24 cellular contexts compared by ENCODE assay signal in genomic region chr1:163055005-163055404, GRCh38. TPM values are rescaled to one million over a fixed set of nuclear protein-coding genes. Genes with fewer than 3 reads are reported as not detected.
DNase-seq lines count a peak whose midpoint lies in the region; ATAC-seq, FAIRE-seq and TF ChIP-seq lines count a peak whose summit lies in the region.
"Had no signal": no experiment of that assay in that cellular context is flagged by ENCODE, and none has a peak within 500 bp of the region (broad histone marks: within the 10 kb centered on the region; RNA-seq: fewer than 3 reads in every experiment).

No MANE protein-coding gene starts in this region.

- H3K36me3 ChIP-seq in cardiac muscle cell (no peaks in the 10 kb centered on the region), H1 (ENCODE audit: control insufficient read depth in 2 of 4, insufficient read depth in 4 of 4, low read length in 3 of 4) (no peaks in the 10 kb centered on the region), suprapubic skin (no peaks in the 10 kb centered on the region)
- H3K36me3 ChIP-seq: esophagus muscularis mucosa, HAP-1, uterus had no signal

- peaks cover 16% of the 10 kb centered on the region for H3K4me1 ChIP-seq in cardiac muscle cell (ENCODE audit: low read depth)
- no peaks in the 10 kb centered on the region for H3K4me1 ChIP-seq in H1 (replicated peaks in 1 of 4; ENCODE audit: control insufficient read depth in 3 of 4, insufficient read depth in 4 of 4, low read length in 3 of 4)
- no peaks in the 10 kb centered on the region for H3K4me1 ChIP-seq in suprapubic skin
- H3K4me1 ChIP-seq: esophagus muscularis mucosa, HAP-1, uterus had no signal

- H3K23me2 ChIP-seq in H1 (ENCODE audit: low read depth, low read length): no peaks in the 10 kb centered on the region

- H2AK5ac ChIP-seq in H1 (ENCODE audit: low read depth, low read length): no peak overlapping the region

- no peak overlapping the region for H2BK15ac ChIP-seq in H1 (ENCODE audit: low read length)

- TF ChIP-seq POLR2A in H1 (IDR thresholded peaks at IDR 0.05; ENCODE audit: control extremely low read depth in 1 of 2, low read depth in 2 of 2, low read length in 2 of 2): no peak
- no peak for TF ChIP-seq POLR2A in suprapubic skin (IDR thresholded peaks at IDR 0.05)

- no peaks in the 10 kb centered on the region for H4K20me1 ChIP-seq in H1 (replicated peaks in 1 of 2; ENCODE audit: control insufficient read depth in 1 of 2, insufficient read depth in 2 of 2, low read length in 2 of 2)

- no peak overlapping the region for H4K8ac ChIP-seq in H1 (ENCODE audit: extremely low read depth, insufficient read depth, low read length)

- no peak overlapping the region for H3K14ac ChIP-seq in H1 (ENCODE audit: insufficient read length)

- TF ChIP-seq EP300 in H1 (IDR thresholded peaks at IDR 0.05; ENCODE audit: borderline replicate concordance in 1 of 2, low read depth in 2 of 2, low read length in 2 of 2): no peak
- no peak for TF ChIP-seq EP300 in suprapubic skin (IDR thresholded peaks at IDR 0.05)

- H3K9me3 ChIP-seq in cardiac muscle cell (ENCODE audit: low read depth): no peaks in the 10 kb centered on the region
- H3K9me3 ChIP-seq in H1 (ENCODE audit: insufficient read depth in 2 of 2, low read depth in 1 of 2, low read length in 1 of 2): no peaks in the 10 kb centered on the region
- H3K9me3 ChIP-seq in suprapubic skin: no peaks in the 10 kb centered on the region
- H3K9me3 ChIP-seq: esophagus muscularis mucosa, HAP-1, uterus had no signal

- no peak overlapping the region for H3K9ac ChIP-seq in H1 (replicated peaks in 1 of 4; ENCODE audit: extremely low read depth in 1 of 4, low read depth in 3 of 4, low read length in 3 of 4)

- no peak overlapping the region for H2BK120ac ChIP-seq in H1 (replicated peaks; ENCODE audit: low read depth, low read length)

- FAIRE-seq in H1 (lab: Jason Lieb, UNC): no peak
- FAIRE-seq: GM12892 had no signal

- H2BK12ac ChIP-seq in H1 (ENCODE audit: low read depth, low read length): no peak overlapping the region

- H2AFZ ChIP-seq in H1 (ENCODE audit: low read length): no peak overlapping the region

- H3K56ac ChIP-seq in H1 (replicated peaks; ENCODE audit: insufficient read length, low read depth, low read length): no peak overlapping the region

- intact Hi-C loops in left ventricle myocardium superior (cut with micrococcal nuclease): no loop called here

- no peaks in the 10 kb centered on the region for H3K27me3 ChIP-seq in cardiac muscle cell
- no peaks in the 10 kb centered on the region for H3K27me3 ChIP-seq in H1 (replicated peaks in 1 of 4; ENCODE audit: control insufficient read depth in 3 of 4, extremely low read depth in 1 of 4, insufficient read depth in 3 of 4, low read length in 3 of 4)
- H3K27me3 ChIP-seq in suprapubic skin: no peaks in the 10 kb centered on the region
- H3K27me3 ChIP-seq: esophagus muscularis mucosa, uterus had no signal

- TF ChIP-seq CTCF in cardiac muscle cell (IDR thresholded peaks at IDR 0.05; ENCODE audit: low read depth, low read length) (no peak), H1 (IDR thresholded peaks at IDR 0.05; ENCODE audit: control extremely low read depth in 1 of 3, insufficient read depth in 1 of 3, low read depth in 1 of 3, low read length in 3 of 3) (no peak), suprapubic skin (IDR thresholded peaks at IDR 0.05) (no peak)

- POLR2A ChIA-PET in H1 (lab: Charles Lee; ENCODE audit: partially characterized antibody): no interaction called here

- H4K91ac ChIP-seq in H1 (replicated peaks; ENCODE audit: insufficient read length, low read length): no peak overlapping the region

- H3K4me3 ChIP-seq in cardiac muscle cell: no peak overlapping the region
- no peak overlapping the region for H3K4me3 ChIP-seq in H1 (ENCODE audit: extremely low read depth in 1 of 4, insufficient read depth in 2 of 4, low read depth in 3 of 4, low read length in 4 of 4)
- no peak overlapping the region for H3K4me3 ChIP-seq in suprapubic skin
- H3K4me3 ChIP-seq: esophagus muscularis mucosa, HAP-1, uterus had no signal

- no peak overlapping the region for H2BK20ac ChIP-seq in H1 (ENCODE audit: low read length)

- H2BK5ac ChIP-seq in H1 (ENCODE audit: low read depth, low read length): no peak overlapping the region

- H3K79me2 ChIP-seq in H1 (ENCODE audit: control insufficient read depth in 1 of 2, insufficient read depth in 2 of 2, low read length in 2 of 2): no peaks in the 10 kb centered on the region

- WGBS in H1 (ENCODE audit: extremely low coverage in 1 of 2, insufficient coverage in 1 of 2, insufficient read length in 1 of 2, insufficient replicate concordance in 2 of 2, low coverage in 1 of 2, low lambda C conversion rate in 2 of 2, missing lambda C conversion rate in 1 of 2), 2 experiments: 87% methylated on average over 2 of the region's 2 CpGs; no CpG with 5 or more reads in 1 of the 2 experiments
- 42% methylated on average over 2 of the region's 2 CpGs for WGBS in suprapubic skin

- no peak overlapping the region for H4K5ac ChIP-seq in H1 (ENCODE audit: insufficient read length, low read depth, low read length)

- H3K27ac ChIP-seq in cardiac muscle cell (peak overlapping the region; percentile 87), H1 (ENCODE audit: low read depth, low read length) (no peak overlapping the region), suprapubic skin (no peak overlapping the region)
- H3K27ac ChIP-seq: esophagus muscularis mucosa, HL-60, uterus, VCaP had no signal

- TF ChIP-seq RAD21 in H1 (IDR thresholded peaks at IDR 0.05 in 1 of 2, conservative IDR thresholded peaks at IDR 0.05 in 1 of 2; ENCODE audit: low read depth in 2 of 2, low read length in 2 of 2): no peak

- no peak overlapping the region for H3K23ac ChIP-seq in H1 (ENCODE audit: insufficient read length)

- no peak overlapping the region for H3K4me2 ChIP-seq in H1 (ENCODE audit: insufficient read depth in 1 of 2, low read depth in 2 of 2, low read length in 2 of 2)

- ATAC-seq in left ventricle myocardium superior: no peak
- ATAC-seq in HG02759 (IDR thresholded peaks at IDR 0.05; ENCODE audit: unreplicated experiment): no peak
- no peak for ATAC-seq in HG03442 (IDR thresholded peaks at IDR 0.05; ENCODE audit: unreplicated experiment)
- ATAC-seq: T-cell had no signal

- CTCF ChIA-PET in H1 (lab: Charles Lee; ENCODE audit: partially characterized antibody): no interaction called here

- no peak overlapping the region for H3K18ac ChIP-seq in H1 (ENCODE audit: extremely low read depth, low read length)

- H3K4ac ChIP-seq in H1 (replicated peaks; ENCODE audit: insufficient read length, low read depth, low read length): no peak overlapping the region

- DNase-seq in cardiac muscle cell (ENCODE audit: low read depth in 1 of 2, low spot score in 1 of 2) (peak; percentile 41 to 61), left ventricle myocardium superior (no peak), NCI-H748 (lab: John Stamatoyannopoulos, UW; ENCODE audit: unreplicated experiment) (peak; percentile 66), H1 (ENCODE audit: low read depth in 1 of 2, low spot score in 2 of 2) (no peak), suprapubic skin (ENCODE audit: low spot score in 2 of 2) (no peak), D341Med (ENCODE audit: low spot score) (no peak)
- DNase-seq: activated CD4-positive, alpha-beta memory T cell treated with anti-CD3 and anti-CD28 coated beads, Interleukin-2, amount 10 ng/mL, durations not matched to agents 7 days and 5 days; activated naive CD4-positive, alpha-beta T cell treated with Interleukin-2 at 50 U/mL for 16 hours; activated T-cell treated with anti-CD3 and anti-CD28 coated beads, Interleukin-2, amount 50 U/mL, for 24 hours; aorta; cerebellar nuclear complex; DMS 273 treated with DMSO at 0.1 percent for 48 hours; effector CD4-positive, alpha-beta T cell; T-cell; uterus had no signal

- no peaks in the 10 kb centered on the region for H3K79me1 ChIP-seq in H1 (ENCODE audit: low read depth, low read length)

TF ChIP-seq in H1, 55 proteins besides CTCF, POLR2A, EP300 and RAD21:
- TF ChIP-seq SRF (IDR thresholded peaks at IDR 0.05; ENCODE audit: low read depth, low read length) (peak; percentile 58; the same call in 1 of the 2 replicates), CTBP2 (IDR thresholded peaks at IDR 0.05; ENCODE audit: borderline replicate concordance, insufficient read depth, insufficient read length, low read length) (no peak)

RNA-seq across cellular contexts. Expression of gene RGS4, which starts 14.2 kb away (rescaled TPM):
- total RNA-seq in cardiac muscle cell: 25.9 and 64.5 TPM in 2 replicates
- 10.0 and 16.1 TPM in 2 replicates for polyA plus RNA-seq in cardiac muscle cell
- total RNA-seq in left ventricle myocardium superior: 0.52 TPM
- total RNA-seq in H1 (2021; fragmentation: NEBNext Ultra II Directional; extraction: Animal tissue kit (Norgen Biotek cat#: 25700)): 0.46 and 0.74 TPM in 2 replicates
- 0.08 and 0.26 TPM in 2 replicates for polyA plus RNA-seq in H1 (2011; rRNA removed)
- polyA plus RNA-seq in H1 (2011; cell fraction: cytosol; rRNA removed): 0.06 TPM
- 0.21 TPM for polyA plus RNA-seq in H1 (2011; cell fraction: nucleus; rRNA removed)
- 0.31 to 1.1 TPM (median 0.31 TPM) in 3 of 4 replicates, not detected in the other for polyA plus RNA-seq in H1 (2012, experiment 1 of 2)
- polyA plus RNA-seq in H1 (2012, experiment 2 of 2): not detected
- 0.43 TPM for polyA plus RNA-seq in H1 (2013, experiment 1 of 2)
- polyA plus RNA-seq in H1 (2013, experiment 2 of 2): 0.42 TPM
- 0.24 and 0.73 TPM in 2 replicates for polyA minus RNA-seq in H1 (2011; rRNA and poly(A)+ RNA removed)
- not detected for polyA minus RNA-seq in H1 (2011; cell fraction: cytosol; rRNA and poly(A)+ RNA removed)
- 0.40 TPM for polyA minus RNA-seq in H1 (2011; cell fraction: nucleus; rRNA and poly(A)+ RNA removed)
- not detected for total RNA-seq in suprapubic skin
- total RNA-seq: activated CD4-positive, alpha-beta memory T cell treated with anti-CD3 and anti-CD28 coated beads, Interleukin-2, amount 10 ng/mL, durations not matched to agents 7 days and 5 days; T-cell had no signal
- polyA plus RNA-seq: CD14-positive monocyte, IgD-negative memory B cell had no signal

Comparison
In these comparisons a context has a peak if more than half of its experiments do, and no peak if none do; other contexts are left out.
1. DNase-seq: peak in cardiac muscle cell (2 of 2) and NCI-H748 (single experiment); none in left ventricle myocardium superior (single experiment), H1 (0 of 2), suprapubic skin (0 of 2) and D341Med (single experiment).
2. RNA of gene RGS4, which starts 14.2 kb away (total RNA-seq): 25.9 to 64.5 TPM in cardiac muscle cell; 0.46 to 0.74 TPM in H1, 0.52 TPM in left ventricle myocardium superior (single experiment) and not detected in suprapubic skin; every median in the first group is over 10 times any median in the second.